17 cellular contexts compared by ENCODE assay signal in genomic region chr14:24049002-24049401, GRCh38. TPM values are rescaled to one million over a fixed set of nuclear protein-coding genes. Genes with fewer than 3 reads are reported as not detected.
DNase-seq lines count a peak whose midpoint lies in the region; ATAC-seq, FAIRE-seq and TF ChIP-seq lines count a peak whose summit lies in the region.
"Not testable (repeated sequence)": the region's sequence is repeated elsewhere in the genome, so short reads cannot be mapped to it uniquely, and the experiment has no call there.
"Had no signal": no experiment of that assay in that cellular context is flagged by ENCODE, and none has a peak within 500 bp of the region (broad histone marks: within the 10 kb centered on the region; RNA-seq: fewer than 3 reads in every experiment).

No MANE protein-coding gene starts in this region.

- not testable (repeated sequence) for H3K27me3 ChIP-seq in Karpas-422 (ENCODE audit: low read length); K562 (ENCODE audit: control insufficient read depth in 2 of 2, insufficient read depth in 2 of 2, low read length in 2 of 2); upper lobe of right lung

- no CpG with 5 or more reads among the region's 2 CpGs for WGBS in K562 (ENCODE audit: insufficient coverage, low coverage, missing lambda C conversion rate)

- CTCF ChIA-PET in K562 (lab: Yijun Ruan, JAX; ENCODE audit: low intra/inter-chr PET ratio) = not testable (repeated sequence)

- H3K9me1 ChIP-seq in K562 (ENCODE audit: control insufficient read depth, insufficient read depth, low read length) = not testable (repeated sequence)

- POLR2A ChIA-PET in K562 (lab: Yijun Ruan, JAX) = not testable (repeated sequence)

- peak overlapping the region; percentile 59 for H3K4me2 ChIP-seq in Karpas-422 (ENCODE audit: low read depth, low read length, poor library complexity, severe bottlenecking)
- H3K4me2 ChIP-seq in K562 (ENCODE audit: insufficient read depth, low read length) = not testable (repeated sequence)

- not testable (repeated sequence) for H3K9me3 ChIP-seq in Karpas-422 (ENCODE audit: low read length); K562 (replicated peaks; ENCODE audit: control insufficient read depth, insufficient read depth, low read depth, low read length); upper lobe of right lung

- BruUV-seq in K562 (replicated peaks; lab: Mats Ljungman, UMichigan) = not testable (repeated sequence)

- TF ChIP-seq RAD21 in K562 (CRISPR knock-in tag; conservative IDR thresholded peaks at IDR 0.05 in 1 of 2, IDR thresholded peaks at IDR 0.05 in 1 of 2) = not testable (repeated sequence)

- H3K9me2 ChIP-seq in Karpas-422 (replicated peaks; ENCODE audit: insufficient read depth, low read length) = not testable (repeated sequence)

- TF ChIP-seq EP300 in K562 (IDR thresholded peaks at IDR 0.05; ENCODE audit: low read length) = not testable (repeated sequence)

- not testable (repeated sequence) for ATAC-seq in K562
- ATAC-seq in naive B cell (ENCODE audit: low read depth in 2 of 2) (peak; percentile 56 to 68), upper lobe of right lung (peak; percentile 47)

- not testable (repeated sequence) for H3K36me3 Mint-ChIP-seq in naive B cell

- peaks cover 8 to 19% (median 12%) of the 10 kb centered on the region in 3 donors for H3K27me3 Mint-ChIP-seq in naive B cell

- peak overlapping the region; percentile 31 for H3K27ac ChIP-seq in Karpas-422 (ENCODE audit: low read length)
- not testable (repeated sequence) for H3K27ac ChIP-seq in K562 (ENCODE audit: extremely low read depth, low read depth, low read length); upper lobe of right lung

- H3K4me3 Mint-ChIP-seq in naive B cell = peak overlapping the region in 7 of 8 donors; percentile 2 to 68 (median 42)

- H2AFZ ChIP-seq in Karpas-422 (ENCODE audit: low read length); K562 (ENCODE audit: low read depth, low read length): not testable (repeated sequence)

- not testable (repeated sequence) for H3K36me3 ChIP-seq in Karpas-422 (ENCODE audit: insufficient read depth, low read length); K562 (ENCODE audit: control insufficient read depth, insufficient read depth, low read length); upper lobe of right lung

- TF ChIP-seq CTCF in NB4 (IDR thresholded peaks at IDR 0.05; ENCODE audit: low read depth, low read length); K562 (IDR thresholded peaks at IDR 0.05 in 2 of 3, conservative IDR thresholded peaks at IDR 0.05 in 1 of 3; ENCODE audit: insufficient read depth in 2 of 3, low read depth in 1 of 3, low read length in 3 of 3); upper lobe of right lung (IDR thresholded peaks at IDR 0.05): not testable (repeated sequence)

- in situ Hi-C loops in K562 (cut with MboI) = not testable (repeated sequence)

- H3K9me3 Mint-ChIP-seq in naive B cell = not testable (repeated sequence)

- peaks cover 35 to 46% (median 46%) of the 10 kb centered on the region in 3 donors for H3K4me1 Mint-ChIP-seq in naive B cell

- intact Hi-C loops in K562 (cut with micrococcal nuclease); upper lobe of right lung (cut with DNase I): not testable (repeated sequence)

- H4K20me1 ChIP-seq in Karpas-422 (ENCODE audit: insufficient read depth, low read depth, low read length) = peaks cover 18% of the 10 kb centered on the region
- not testable (repeated sequence) for H4K20me1 ChIP-seq in K562 (replicated peaks; ENCODE audit: control insufficient read depth, insufficient read depth, low read length)

- TF ChIP-seq POLR2A in NB4 (IDR thresholded peaks at IDR 0.05; ENCODE audit: extremely low read depth, insufficient read length); K562 (conservative IDR thresholded peaks at IDR 0.05): not testable (repeated sequence)

- peak overlapping the region in 3 of 6 donors; percentile 40 to 69 (median 60) for H3K27ac Mint-ChIP-seq in naive B cell

- not testable (repeated sequence) for FAIRE-seq in K562 (lab: Jason Lieb, UNC)

- H3K4me1 ChIP-seq in Karpas-422 (ENCODE audit: low read length) (peaks cover 46% of the 10 kb centered on the region), K562 (replicated peaks in 1 of 2; ENCODE audit: control insufficient read depth in 2 of 2, insufficient read depth in 2 of 2, low read length in 2 of 2) (peaks cover 9 to 20% of the 10 kb centered on the region in 2 experiments; a peak in 3 of 5 replicates), upper lobe of right lung (peaks cover 14% of the 10 kb centered on the region)

- peak overlapping the region; percentile 39; the same call in 1 of the 2 replicates for H3K9ac ChIP-seq in Karpas-422 (ENCODE audit: low read length)
- H3K9ac ChIP-seq in K562 (ENCODE audit: insufficient read depth in 1 of 2, low read depth in 2 of 2, low read length in 2 of 2) = not testable (repeated sequence)

- H3K4me3 ChIP-seq in Karpas-422 (ENCODE audit: low read length) = peak overlapping the region; percentile 5; the same call in 1 of the 2 replicates
- H3K4me3 ChIP-seq in NB4 (ENCODE audit: low read depth, low read length); K562; upper lobe of right lung: not testable (repeated sequence)

- H3K79me2 ChIP-seq in Karpas-422 (ENCODE audit: low read length) = peaks cover 20% of the 10 kb centered on the region
- H3K79me2 ChIP-seq in K562 (ENCODE audit: control insufficient read depth, insufficient read depth, low read length) = not testable (repeated sequence)

- DNase-seq in AML-193 (lab: John Stamatoyannopoulos, UW) (peak; percentile 9 to 25), CD1c-positive myeloid dendritic cell (ENCODE audit: extremely low spot score) (peak; percentile 52), NB4 (ENCODE audit: low read depth) (peak; percentile 32), OCI-M1 (lab: John Stamatoyannopoulos, UW) (peak; percentile 10), naive B cell (peak; percentile 25)
- DNase-seq in Karpas-422; K562 (ENCODE audit: extremely low read depth in 1 of 4, low spot score in 3 of 4); upper lobe of right lung: not testable (repeated sequence)

RNA-seq across cellular contexts. Expression of gene CARMIL3, which starts 2.8 kb away (rescaled TPM):
- total RNA-seq in Karpas-422 (2014; rRNA removed; shearing (Covaris generic); ENCODE audit: low replicate concordance) = 58.4 and 110 TPM in 2 replicates
- total RNA-seq in K562 (2011; cell fraction: chromatin; rRNA removed; ENCODE audit: low replicate concordance) = 0.19 and 1.2 TPM in 2 replicates
- total RNA-seq in K562 (2011; cell fraction: nucleolus; rRNA removed) = 0.13 and 0.17 TPM in 2 replicates
- 0.23 and 0.37 TPM in 2 replicates for total RNA-seq in K562 (2011; cell fraction: nucleoplasm; rRNA removed)
- total RNA-seq in K562 (2014; rRNA removed) (not detected in 2 replicates), K562 (2014; rRNA removed; fragmentation: Illumina TruSeq; extraction: Trizol) (not detected in 2 replicates), K562 (2015; rRNA removed; fragmentation: Illumina TruSeq; extraction: Trizol) (0.04 TPM in 1 of 2 replicates, not detected in the other), K562 (2021) (0.11 TPM in 1 of 2 replicates, not detected in the other), upper lobe of right lung (0.96 TPM)
- polyA plus RNA-seq in K562 (2011; rRNA removed) (0.05 TPM in 1 of 2 replicates, not detected in the other), K562 (2014; fragmentation: Illumina TruSeq; extraction: Trizol) (0.01 TPM in 1 of 2 replicates, not detected in the other), K562 (2014; fragmentation: Nextera tagmentation; extraction: Ambion mirVana) (not detected), K562 (2014; rRNA removed) (0.07 TPM in 2 replicates), naive B cell (ENCODE audit: low read depth in 6 of 6) (under 1 TPM in 2 of 6 donors, not detected in 4; 0.10 to 0.11 TPM)
- polyA plus RNA-seq in K562 (2011; cell fraction: cytosol; rRNA removed) = 0.01 and 0.06 TPM in 2 replicates
- 0.93 and 0.94 TPM in 2 replicates for polyA plus RNA-seq in K562 (2011; cell fraction: nucleus; rRNA removed)
- 0.10 and 0.11 TPM in 2 replicates for polyA plus RNA-seq in K562 (2012)
- not detected in 2 replicates for polyA minus RNA-seq in K562 (2011; rRNA and poly(A)+ RNA removed)
- not detected in 2 replicates for polyA minus RNA-seq in K562 (2011; cell fraction: cytosol; rRNA and poly(A)+ RNA removed)
- polyA minus RNA-seq in K562 (2011; cell fraction: nucleus; rRNA and poly(A)+ RNA removed) = 0.11 and 0.13 TPM in 2 replicates
- total RNA-seq: M059J, PC-9, SJSA1 had no signal

RNA-seq across cellular contexts. Expression of gene CPNE6, which starts 22.4 kb away (rescaled TPM):
- total RNA-seq in Karpas-422 (2014; rRNA removed; shearing (Covaris generic); ENCODE audit: low replicate concordance) = 0.04 and 1.3 TPM in 2 replicates
- not detected in 2 replicates for total RNA-seq in K562 (2011; cell fraction: chromatin; rRNA removed; ENCODE audit: low replicate concordance)
- total RNA-seq in K562 (2011; cell fraction: nucleolus; rRNA removed) = 0.17 TPM in 1 of 2 replicates, not detected in the other
- total RNA-seq in K562 (2011; cell fraction: nucleoplasm; rRNA removed) = not detected in 2 replicates
- total RNA-seq in K562 (2014; rRNA removed) (not detected in 2 replicates), K562 (2014; rRNA removed; fragmentation: Illumina TruSeq; extraction: Trizol) (not detected in 2 replicates), K562 (2015; rRNA removed; fragmentation: Illumina TruSeq; extraction: Trizol) (not detected in 2 replicates), K562 (2021) (not detected in 2 replicates), upper lobe of right lung (not detected)
- polyA plus RNA-seq in K562 (2011; rRNA removed) (not detected in 2 replicates), K562 (2014; fragmentation: Illumina TruSeq; extraction: Trizol) (not detected in 2 replicates), K562 (2014; fragmentation: Nextera tagmentation; extraction: Ambion mirVana) (not detected), K562 (2014; rRNA removed) (not detected in 2 replicates), naive B cell (ENCODE audit: low read depth in 6 of 6) (1 to 10 TPM in 1 of 6 donors, not detected in 5; 1.1 TPM)
- not detected in 2 replicates for polyA plus RNA-seq in K562 (2011; cell fraction: cytosol; rRNA removed)
- polyA plus RNA-seq in K562 (2011; cell fraction: nucleus; rRNA removed) = not detected in 2 replicates
- 0.03 and 0.04 TPM in 2 replicates for polyA plus RNA-seq in K562 (2012)
- not detected in 2 replicates for polyA minus RNA-seq in K562 (2011; rRNA and poly(A)+ RNA removed)
- polyA minus RNA-seq in K562 (2011; cell fraction: cytosol; rRNA and poly(A)+ RNA removed) = not detected in 2 replicates
- not detected in 2 replicates for polyA minus RNA-seq in K562 (2011; cell fraction: nucleus; rRNA and poly(A)+ RNA removed)
- total RNA-seq: CD8-positive, alpha-beta memory T cell; H4; M059J; NCI-H460; PC-9; Right ventricle myocardium inferior; RPMI7951; SJSA1; T-cell had no signal
- polyA plus RNA-seq: CD8-positive, alpha-beta memory T cell had no signal

RNA-seq across cellular contexts. Expression of gene PCK2, which starts 45.1 kb away (rescaled TPM):
- 106 and 151 TPM in 2 replicates for total RNA-seq in Karpas-422 (2014; rRNA removed; shearing (Covaris generic); ENCODE audit: low replicate concordance)
- 21.3 and 53.1 TPM in 2 replicates for total RNA-seq in K562 (2011; cell fraction: chromatin; rRNA removed; ENCODE audit: low replicate concordance)
- total RNA-seq in K562 (2011; cell fraction: nucleolus; rRNA removed) = 37.5 and 48.6 TPM in 2 replicates
- total RNA-seq in K562 (2011; cell fraction: nucleoplasm; rRNA removed) = 33.7 and 39.2 TPM in 2 replicates
- total RNA-seq in K562 (2014; rRNA removed) (30.4 and 37.6 TPM in 2 replicates), K562 (2014; rRNA removed; fragmentation: Illumina TruSeq; extraction: Trizol) (12.0 and 13.6 TPM in 2 replicates), K562 (2015; rRNA removed; fragmentation: Illumina TruSeq; extraction: Trizol) (15.9 TPM in 2 replicates), K562 (2021) (55.8 and 60.9 TPM in 2 replicates), upper lobe of right lung (39.9 TPM)
- polyA plus RNA-seq in K562 (2011; rRNA removed) (33.8 and 39.5 TPM in 2 replicates), K562 (2014; fragmentation: Illumina TruSeq; extraction: Trizol) (42.5 and 58.2 TPM in 2 replicates), K562 (2014; fragmentation: Nextera tagmentation; extraction: Ambion mirVana) (1 to 10 TPM; 3.3 to 6.6 TPM), K562 (2014; rRNA removed) (50.1 and 52.8 TPM in 2 replicates), naive B cell (ENCODE audit: low read depth in 6 of 6) (10 to 100 TPM; 26.5 to 48.0 (median 36.8) TPM)
- polyA plus RNA-seq in K562 (2011; cell fraction: cytosol; rRNA removed) = 53.3 and 74.4 TPM in 2 replicates
- 45.9 and 59.9 TPM in 2 replicates for polyA plus RNA-seq in K562 (2011; cell fraction: nucleus; rRNA removed)
- 32.5 and 132 TPM in 2 replicates for polyA plus RNA-seq in K562 (2012)
- 16.1 and 23.4 TPM in 2 replicates for polyA minus RNA-seq in K562 (2011; rRNA and poly(A)+ RNA removed)
- polyA minus RNA-seq in K562 (2011; cell fraction: cytosol; rRNA and poly(A)+ RNA removed) = 30.5 and 32.9 TPM in 2 replicates
- 16.2 and 19.1 TPM in 2 replicates for polyA minus RNA-seq in K562 (2011; cell fraction: nucleus; rRNA and poly(A)+ RNA removed)

Comparison
In these comparisons a context has a peak if more than half of its experiments do, and no peak if none do; other contexts are left out.
1. RNA of gene CARMIL3, which starts 2.8 kb away (total RNA-seq): 58.4 to 110 TPM in Karpas-422; 0.96 TPM in upper lobe of right lung (single experiment) and 0.04 to 1.2 TPM in K562; every median in the first group is over 10 times any median in the second.